In the genomic region with DNA sequence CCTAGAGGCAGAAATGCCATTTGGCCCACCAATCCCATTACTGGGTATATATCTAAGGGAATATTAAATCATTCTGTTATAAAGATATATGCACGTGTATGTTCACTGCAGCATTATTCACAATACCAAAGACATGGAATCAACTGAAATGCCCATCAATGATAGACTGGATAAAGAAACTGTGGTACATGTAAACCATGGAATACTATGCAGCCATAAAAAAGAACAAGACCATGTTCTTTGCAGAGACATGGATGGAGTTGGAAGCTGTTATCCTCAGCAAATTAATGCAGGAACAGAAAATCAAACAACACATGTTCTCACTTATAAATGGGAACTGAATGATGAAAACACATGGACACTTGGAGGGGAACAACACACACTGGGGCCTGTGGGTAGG, we compare ENCODE assay signal across 9 cellular contexts.
"Had no signal": no experiment of that assay in that cellular context is flagged by ENCODE, and none has a peak within 500 bp of the region (broad histone marks: within the 10 kb centered on the region; RNA-seq: fewer than 3 reads in every experiment).

No MANE protein-coding gene starts in this region.

- H2AFZ ChIP-seq: GM23248 had no signal

- H3K9me3 Mint-ChIP-seq: HFFc6 had no signal

- FAIRE-seq: H54 had no signal

- DNase-seq: GM23248, GOT3, H9, HCEC 1CT, HFFc6, Kasumi-1, KG1 had no signal

- H3K27ac Mint-ChIP-seq: H9, HFFc6, IgD-negative memory B cell had no signal

- H3K27ac ChIP-seq: GM23248 had no signal

- H3K27me3 Mint-ChIP-seq: IgD-negative memory B cell had no signal

- H3K4me3 Mint-ChIP-seq: H9, HFFc6, IgD-negative memory B cell had no signal

- H3K4me3 ChIP-seq: GM23248 had no signal

- H3K9ac ChIP-seq: GM23248 had no signal
